In genomic region chr9:135412308-135413085, GRCh38 we compare ENCODE assay signal across 7 cellular contexts.
A peak's percentile ranks its signal among the peaks of the same experiment; 100 is the strongest.
DNase-seq lines count a peak whose midpoint lies in the region; FAIRE-seq and TF ChIP-seq lines count a peak whose summit lies in the region.
"Not testable (repeated sequence)": the region's sequence is repeated elsewhere in the genome, so short reads cannot be mapped to it uniquely, and the experiment has no call there.

No MANE protein-coding gene starts in this region.

- not testable (repeated sequence) for H2AFZ ChIP-seq in PC-9; keratinocyte (ENCODE audit: control insufficient read depth, low read length)

- not testable (repeated sequence) for H4K20me1 ChIP-seq in PC-9 (ENCODE audit: insufficient read depth); keratinocyte (ENCODE audit: control insufficient read depth, extremely low read depth, insufficient read depth, low read length)

- H3K36me3 ChIP-seq in PC-9 (ENCODE audit: low read depth); colonic mucosa; keratinocyte (ENCODE audit: control insufficient read depth in 2 of 2, extremely low read depth in 1 of 2, insufficient read depth in 2 of 2, low read length in 2 of 2); small intestine (ENCODE audit: control insufficient read depth in 2 of 2, insufficient read depth in 2 of 2, low read length in 2 of 2): not testable (repeated sequence)

- peak; percentile 26 for TF ChIP-seq CTCF in GM12801 (IDR thresholded peaks at IDR 0.05; ENCODE audit: extremely low read depth, insufficient read length)
- TF ChIP-seq CTCF in PC-9 (conservative IDR thresholded peaks at IDR 0.05): peak; percentile 99
- peak; percentile 100 for TF ChIP-seq CTCF in colonic mucosa (IDR thresholded peaks at IDR 0.05)
- TF ChIP-seq CTCF in keratinocyte (optimal IDR thresholded peaks at IDR 0.05 in 1 of 3, IDR thresholded peaks at IDR 0.05 in 1 of 3, conservative IDR thresholded peaks at IDR 0.05 in 1 of 3; ENCODE audit: extremely low read depth in 1 of 3, insufficient read depth in 2 of 3, low read length in 3 of 3): peak; percentile 97 to 99 (median 98)

- not testable (repeated sequence) for H3K9me2 ChIP-seq in PC-9 (ENCODE audit: insufficient read depth)

- not testable (repeated sequence) for H3F3A ChIP-seq in PC-9 (ENCODE audit: insufficient read depth, low read depth)

- H3K4me1 ChIP-seq in PC-9 (replicated peaks; ENCODE audit: insufficient read depth); colonic mucosa; small intestine (ENCODE audit: control insufficient read depth in 2 of 2, insufficient read depth in 1 of 2, low read depth in 1 of 2, low read length in 1 of 2): not testable (repeated sequence)
- H3K4me1 ChIP-seq in keratinocyte (ENCODE audit: control insufficient read depth, extremely low read depth, insufficient read depth, low read length): peaks cover 13% of the 10 kb centered on the region

- not testable (repeated sequence) for FAIRE-seq in keratinocyte (lab: Jason Lieb, UNC); small intestine (lab: Jason Lieb, UNC)

- not testable (repeated sequence) for H3K79me2 ChIP-seq in PC-9 (ENCODE audit: low read depth); keratinocyte (ENCODE audit: control insufficient read depth, insufficient read depth, low read length)

- not testable (repeated sequence) for H3K9me3 ChIP-seq in PC-9 (ENCODE audit: insufficient read depth, low read depth); colonic mucosa; keratinocyte (ENCODE audit: control insufficient read depth, low read depth, low read length); small intestine (ENCODE audit: control insufficient read depth, low read depth)

- POLR2A ChIA-PET in PC-9 (lab: Charles Lee; ENCODE audit: unreplicated experiment): not testable (repeated sequence)

- dilution Hi-C loops in keratinocyte (cut with MboI; ENCODE audit: extremely low pct_ligation_motif_present, low sequenced_read_pairs): loop anchor here (10.0 kb wide), 1 partner anchor 318 kb away; no protein-coding TSS in a partner anchor

- not testable (repeated sequence) for H3K9ac ChIP-seq in colonic mucosa (ENCODE audit: low read depth in 2 of 2, low read length in 2 of 2); keratinocyte (ENCODE audit: control insufficient read depth, extremely low read depth, insufficient read depth, low read length)

- intact Hi-C loops in PC-9 (cut with micrococcal nuclease; ENCODE audit: unreplicated experiment) (loop anchor here (1.0 to 5.0 kb wide), 2 partner anchors 326 to 710 kb away; no protein-coding TSS in a partner anchor), colonic mucosa (cut with DNase I) (loop anchor here (2.0 kb wide), 1 partner anchor 328 kb away; no protein-coding TSS in a partner anchor)

- DNase-seq in LoVo (ENCODE audit: low spot score) (peak; percentile 70), PC-9 (peak; percentile 40 to 88), colonic mucosa (peak; percentile 50), small intestine (peak; percentile 43)
- DNase-seq in activated CD8-positive, alpha-beta memory T cell treated with anti-CD3 and anti-CD28 coated beads for 24 hours: peak; percentile 90
- not testable (repeated sequence) for DNase-seq in keratinocyte (ENCODE audit: low read depth, low spot score)

- not testable (repeated sequence) for H3K4me3 ChIP-seq in PC-9; colonic mucosa; keratinocyte (ENCODE audit: control insufficient read depth in 2 of 3, extremely low read depth in 1 of 3, insufficient read depth in 2 of 3, low read depth in 1 of 3, low read length in 3 of 3); small intestine (ENCODE audit: low read depth in 1 of 2, low read length in 2 of 2)

- peaks cover 35% of the 10 kb centered on the region for H3K27me3 ChIP-seq in PC-9 (ENCODE audit: insufficient read depth, low read depth)
- H3K27me3 ChIP-seq in colonic mucosa; keratinocyte (ENCODE audit: control insufficient read depth, extremely low read depth, insufficient read depth, low read length); small intestine (ENCODE audit: control insufficient read depth in 2 of 2, insufficient read depth in 2 of 2, low read length in 2 of 2): not testable (repeated sequence)

- 8 to 11% (median 9%) methylated on average over 43 of the region's 43 CpGs for WGBS in small intestine, 3 donors

- not testable (repeated sequence) for BruUV-seq in PC-9 (replicated peaks; lab: Mats Ljungman, UMichigan)

- peak overlapping the region; percentile 60 for H3K4me2 ChIP-seq in PC-9
- not testable (repeated sequence) for H3K4me2 ChIP-seq in keratinocyte (ENCODE audit: control insufficient read depth, extremely low read depth, insufficient read depth, low read depth, low read length)

- H3K9me1 ChIP-seq in keratinocyte (ENCODE audit: control insufficient read depth, extremely low read depth, insufficient read depth, low read length): not testable (repeated sequence)

- CTCF ChIA-PET in PC-9 (lab: Charles Lee): interaction anchor here (0.6 to 0.7 kb wide), 3 partner anchors 43 to 772 kb away, joined by 3 to 26 read pairs (median 15); no protein-coding TSS in a partner anchor

- H3K27ac ChIP-seq in PC-9; colonic mucosa; keratinocyte (ENCODE audit: control insufficient read depth, insufficient read depth, low read length); small intestine (ENCODE audit: low read depth in 1 of 2, low read length in 1 of 2): not testable (repeated sequence)

Comparison
In these comparisons a context has a peak if more than half of its experiments do, and no peak if none do; other contexts are left out.
1. CTCF ChIP-seq: peak in every context shown above with its lines; median percentile 100 in colonic mucosa; 99 in PC-9; 98 in keratinocyte; 26 in GM12801.